ENCODE assay signal across 11 cellular contexts in genomic region chr2:197571622-197572271, GRCh38. TPM values are rescaled to one million over a fixed set of nuclear protein-coding genes. Genes with fewer than 3 reads are reported as not detected.
DNase-seq lines count a peak whose midpoint lies in the region; ATAC-seq, FAIRE-seq and TF ChIP-seq lines count a peak whose summit lies in the region.
"Had no signal": no experiment of that assay in that cellular context is flagged by ENCODE, and none has a peak within 500 bp of the region (broad histone marks: within the 10 kb centered on the region; RNA-seq: fewer than 3 reads in every experiment).

No MANE protein-coding gene starts in this region.

- H3K79me1 ChIP-seq in H1 (ENCODE audit: low read depth, low read length) = no peaks in the 10 kb centered on the region

- no peak overlapping the region for H3K4me3 Mint-ChIP-seq in activated naive CD4-positive, alpha-beta T cell treated with anti-CD3 and anti-CD28 coated beads for 36 hours
- H3K4me3 Mint-ChIP-seq: activated naive CD8-positive, alpha-beta T cell treated with anti-CD3 and anti-CD28 coated beads for 36 hours had no signal

- no peak for TF ChIP-seq EP300 in H1 (IDR thresholded peaks at IDR 0.05; ENCODE audit: borderline replicate concordance in 1 of 2, low read depth in 2 of 2, low read length in 2 of 2)

- H3K36me3 Mint-ChIP-seq in activated naive CD4-positive, alpha-beta T cell treated with anti-CD3 and anti-CD28 coated beads for 36 hours (ENCODE audit: low read depth) = peaks cover 17% of the 10 kb centered on the region

- H2BK12ac ChIP-seq in H1 (ENCODE audit: low read depth, low read length) = no peak overlapping the region

- H3K4me1 ChIP-seq in H1 (replicated peaks in 1 of 4; ENCODE audit: control insufficient read depth in 3 of 4, insufficient read depth in 4 of 4, low read length in 3 of 4) = peaks cover 0 to 2% (median 0%) of the 10 kb centered on the region in 4 experiments; a peak in 2 of 7 replicates

- peak; percentile 21 for DNase-seq in DMS153 treated with DMSO at 0.1 percent for 48 hours (lab: John Stamatoyannopoulos, UW; ENCODE audit: unreplicated experiment)
- DNase-seq in M059J (ENCODE audit: low read depth) = peak; percentile 16
- DNase-seq in H1 (ENCODE audit: low read depth in 1 of 2, low spot score in 2 of 2) = no peak
- peak; percentile 30 to 40 for DNase-seq in lung microvascular endothelial cell (ENCODE audit: low read depth in 2 of 2)
- no peak for DNase-seq in retina
- no peak for DNase-seq in activated naive CD4-positive, alpha-beta T cell treated with anti-CD3 and anti-CD28 coated beads for 36 hours
- DNase-seq: activated naive CD8-positive, alpha-beta T cell treated with anti-CD3 and anti-CD28 coated beads for 36 hours; effector memory CD4-positive, alpha-beta T cell; NCI-H1092 had no signal

- intact Hi-C loops in activated naive CD4-positive, alpha-beta T cell treated with anti-CD3 and anti-CD28 coated beads for 36 hours (cut with micrococcal nuclease) = no loop called here

- no peak overlapping the region for H3K56ac ChIP-seq in H1 (replicated peaks; ENCODE audit: insufficient read length, low read depth, low read length)

- no peak for TF ChIP-seq POLR2A in H1 (IDR thresholded peaks at IDR 0.05; ENCODE audit: control extremely low read depth in 1 of 2, low read depth in 2 of 2, low read length in 2 of 2)

- H3K18ac ChIP-seq in H1 (ENCODE audit: extremely low read depth, low read length) = no peak overlapping the region

- no peak overlapping the region for H3K27ac ChIP-seq in H1 (ENCODE audit: low read depth, low read length)
- H3K27ac ChIP-seq: HL-60 had no signal

- no peak overlapping the region for H2BK20ac ChIP-seq in H1 (ENCODE audit: low read length)

- no peaks in the 10 kb centered on the region for H3K79me2 ChIP-seq in H1 (ENCODE audit: control insufficient read depth in 1 of 2, insufficient read depth in 2 of 2, low read length in 2 of 2)

- H3K4me2 ChIP-seq in H1 (ENCODE audit: insufficient read depth in 1 of 2, low read depth in 2 of 2, low read length in 2 of 2) = no peak overlapping the region

- peaks cover 23% of the 10 kb centered on the region for H3K9me3 Mint-ChIP-seq in activated naive CD4-positive, alpha-beta T cell treated with anti-CD3 and anti-CD28 coated beads for 36 hours

- H2AFZ ChIP-seq in H1 (ENCODE audit: low read length) = no peak overlapping the region

- TF ChIP-seq RAD21 in H1 (IDR thresholded peaks at IDR 0.05 in 1 of 2, conservative IDR thresholded peaks at IDR 0.05 in 1 of 2; ENCODE audit: low read depth in 2 of 2, low read length in 2 of 2) = no peak

- H3K23me2 ChIP-seq in H1 (ENCODE audit: low read depth, low read length) = no peaks in the 10 kb centered on the region

- TF ChIP-seq CTCF in H1 (IDR thresholded peaks at IDR 0.05; ENCODE audit: control extremely low read depth in 1 of 3, insufficient read depth in 1 of 3, low read depth in 1 of 3, low read length in 3 of 3) = no peak

- WGBS in H1 (ENCODE audit: extremely low coverage in 1 of 2, insufficient coverage in 1 of 2, insufficient read length in 1 of 2, insufficient replicate concordance in 2 of 2, low coverage in 1 of 2, low lambda C conversion rate in 2 of 2, missing lambda C conversion rate in 1 of 2), 2 experiments = 95% methylated on average over 10 of the region's 10 CpGs; no CpG with 5 or more reads in 1 of the 2 experiments

- no peak overlapping the region for H2BK5ac ChIP-seq in H1 (ENCODE audit: low read depth, low read length)

- H3K27ac Mint-ChIP-seq in activated naive CD4-positive, alpha-beta T cell treated with anti-CD3 and anti-CD28 coated beads for 36 hours = no peak overlapping the region
- H3K27ac Mint-ChIP-seq: activated naive CD8-positive, alpha-beta T cell treated with anti-CD3 and anti-CD28 coated beads for 36 hours had no signal

- H3K27me3 ChIP-seq in H1 (replicated peaks in 1 of 4; ENCODE audit: control insufficient read depth in 3 of 4, extremely low read depth in 1 of 4, insufficient read depth in 3 of 4, low read length in 3 of 4) = no peaks in the 10 kb centered on the region; a peak in 1 of 7 replicates

- H4K8ac ChIP-seq in H1 (ENCODE audit: extremely low read depth, insufficient read depth, low read length) = no peak overlapping the region

- H3K27me3 Mint-ChIP-seq in activated naive CD4-positive, alpha-beta T cell treated with anti-CD3 and anti-CD28 coated beads for 36 hours (ENCODE audit: low read depth) = no peaks in the 10 kb centered on the region
- H3K27me3 Mint-ChIP-seq: activated naive CD8-positive, alpha-beta T cell treated with anti-CD3 and anti-CD28 coated beads for 36 hours had no signal

- no peaks in the 10 kb centered on the region for H4K20me1 ChIP-seq in H1 (replicated peaks in 1 of 2; ENCODE audit: control insufficient read depth in 1 of 2, insufficient read depth in 2 of 2, low read length in 2 of 2)

- no peak overlapping the region for H3K9ac ChIP-seq in H1 (replicated peaks in 1 of 4; ENCODE audit: extremely low read depth in 1 of 4, low read depth in 3 of 4, low read length in 3 of 4)

- ATAC-seq in GM18873 (IDR thresholded peaks at IDR 0.05; ENCODE audit: low FRiP score, unreplicated experiment) = no peak

- peaks cover 27 to 37% of the 10 kb centered on the region in 2 experiments for H3K9me3 ChIP-seq in H1 (ENCODE audit: insufficient read depth in 2 of 2, low read depth in 1 of 2, low read length in 1 of 2)

- H3K4me3 ChIP-seq in H1 (ENCODE audit: extremely low read depth in 1 of 4, insufficient read depth in 2 of 4, low read depth in 3 of 4, low read length in 4 of 4) = no peak overlapping the region

- no peak overlapping the region for H2BK15ac ChIP-seq in H1 (ENCODE audit: low read length)

- H3K4me1 Mint-ChIP-seq in activated naive CD4-positive, alpha-beta T cell treated with anti-CD3 and anti-CD28 coated beads for 36 hours (ENCODE audit: low read depth) = no peaks in the 10 kb centered on the region
- H3K4me1 Mint-ChIP-seq: activated naive CD8-positive, alpha-beta T cell treated with anti-CD3 and anti-CD28 coated beads for 36 hours had no signal

- CTCF ChIA-PET in H1 (lab: Charles Lee; ENCODE audit: partially characterized antibody) = interaction anchor here (0.6 kb wide), 1 partner anchor 37 kb away, joined by 3 read pairs; no protein-coding TSS in a partner anchor
- CTCF ChIA-PET in activated naive CD4-positive, alpha-beta T cell treated with anti-CD3 and anti-CD28 coated beads for 36 hours (lab: Charles Lee) = no interaction called here

- POLR2A ChIA-PET in H1 (lab: Charles Lee; ENCODE audit: partially characterized antibody) = interaction anchor here (0.8 to 1.5 kb wide), 3 partner anchors 11 to 14 kb away, joined by 3 to 6 read pairs (median 6); no protein-coding TSS in a partner anchor

- H3K14ac ChIP-seq in H1 (ENCODE audit: insufficient read length) = no peak overlapping the region

- H4K5ac ChIP-seq in H1 (ENCODE audit: insufficient read length, low read depth, low read length) = no peak overlapping the region

- no peak for FAIRE-seq in H1 (lab: Jason Lieb, UNC)

- H2AK5ac ChIP-seq in H1 (ENCODE audit: low read depth, low read length) = no peak overlapping the region

- H3K23ac ChIP-seq in H1 (ENCODE audit: insufficient read length) = no peak overlapping the region

- peaks cover 0 to 29% (median 3%) of the 10 kb centered on the region in 4 experiments; a peak in 4 of 8 replicates for H3K36me3 ChIP-seq in H1 (ENCODE audit: control insufficient read depth in 2 of 4, insufficient read depth in 4 of 4, low read length in 3 of 4)

- no peak overlapping the region for H4K91ac ChIP-seq in H1 (replicated peaks; ENCODE audit: insufficient read length, low read length)

- H2BK120ac ChIP-seq in H1 (replicated peaks; ENCODE audit: low read depth, low read length) = no peak overlapping the region

- H3K4ac ChIP-seq in H1 (replicated peaks; ENCODE audit: insufficient read length, low read depth, low read length) = no peak overlapping the region

TF ChIP-seq in H1, 55 proteins besides CTCF, POLR2A, EP300 and RAD21:
- TF ChIP-seq ZNF274 (IDR thresholded peaks at IDR 0.05; ENCODE audit: borderline replicate concordance, extremely low read depth, low read length) = no peak
- TF ChIP-seq MAX (IDR thresholded peaks at IDR 0.05) = 0 out of 2 replicates have a peak, but pooled peaks have one; percentile 9

RNA-seq across cellular contexts. Expression of gene MOB4, which starts 55.9 kb away (rescaled TPM):
- 31.2 and 51.0 TPM in 2 replicates for total RNA-seq in M059J (2014; rRNA removed; shearing (Covaris generic))
- 46.8 and 54.2 TPM in 2 replicates for total RNA-seq in H1 (2021; fragmentation: NEBNext Ultra II Directional; extraction: Animal tissue kit (Norgen Biotek cat#: 25700))
- 19.3 and 51.5 TPM in 2 replicates for polyA plus RNA-seq in H1 (2011; rRNA removed)
- 52.2 TPM for polyA plus RNA-seq in H1 (2011; cell fraction: cytosol; rRNA removed)
- 8.8 TPM for polyA plus RNA-seq in H1 (2011; cell fraction: nucleus; rRNA removed)
- polyA plus RNA-seq in H1 (2012, experiment 1 of 2) = 29.3 to 57.4 TPM (median 36.5 TPM) in 4 replicates
- 8.9 TPM for polyA plus RNA-seq in H1 (2012, experiment 2 of 2)
- polyA plus RNA-seq in H1 (2013, experiment 1 of 2) = 37.2 TPM
- polyA plus RNA-seq in H1 (2013, experiment 2 of 2) = 36.5 TPM
- polyA minus RNA-seq in H1 (2011; rRNA and poly(A)+ RNA removed) = 37.9 and 57.6 TPM in 2 replicates
- 22.7 TPM for polyA minus RNA-seq in H1 (2011; cell fraction: cytosol; rRNA and poly(A)+ RNA removed)
- polyA minus RNA-seq in H1 (2011; cell fraction: nucleus; rRNA and poly(A)+ RNA removed) = 17.8 TPM
- total RNA-seq in lung microvascular endothelial cell = 23.1 and 25.4 TPM in 2 replicates
- total RNA-seq in activated naive CD4-positive, alpha-beta T cell treated with anti-CD3 and anti-CD28 coated beads for 36 hours = 10 to 100 TPM; 10.7 to 14.1 TPM

Comparison
In these comparisons a context has a peak if more than half of its experiments do, and no peak if none do; other contexts are left out.
1. DNase-seq: peak in DMS153 treated with DMSO at 0.1 percent for 48 hours (single experiment), M059J (single experiment) and lung microvascular endothelial cell (2 of 2); none in H1 (0 of 2), retina (single experiment) and activated naive CD4-positive, alpha-beta T cell treated with anti-CD3 and anti-CD28 coated beads for 36 hours (single experiment).